ENCODE assay signal across 11 cellular contexts in genomic region chr1:152486400-152487006, GRCh38. TPM values are rescaled to one million over a fixed set of nuclear protein-coding genes. Genes with fewer than 3 reads are reported as not detected.
DNase-seq lines count a peak whose midpoint lies in the region; ATAC-seq and TF ChIP-seq lines count a peak whose summit lies in the region.
"Had no signal": no experiment of that assay in that cellular context is flagged by ENCODE, and none has a peak within 500 bp of the region (broad histone marks: within the 10 kb centered on the region; RNA-seq: fewer than 3 reads in every experiment).

No MANE protein-coding gene starts in this region.

- intact Hi-C loops in PC-3 (cut with micrococcal nuclease), result no loop called here
- intact Hi-C loops in CD4-positive, alpha-beta memory T cell (cut with micrococcal nuclease), result no loop called here

- no peaks in the 10 kb centered on the region for H3F3A ChIP-seq in PC-3 (ENCODE audit: low read length, unreplicated experiment)

- H3K79me2 ChIP-seq in PC-3 (ENCODE audit: low read length), result no peaks in the 10 kb centered on the region

- no peak overlapping the region for H3K27ac Mint-ChIP-seq in CD4-positive, alpha-beta memory T cell
- H3K27ac Mint-ChIP-seq: dendritic cell treated with granulocyte-macrophage colony-stimulating factor and Interleukin-4, amounts not matched to agents 40 ng/mL and 50 ng/mL, for 4 days had no signal

- H3K4me3 ChIP-seq in BE2C (ENCODE audit: low read depth, low read length) (no peak overlapping the region), GM12864 (ENCODE audit: low read depth, low read length) (no peak overlapping the region), PC-3 (ENCODE audit: low read length) (no peak overlapping the region)
- no peak overlapping the region for H3K4me3 ChIP-seq in CD4-positive, alpha-beta memory T cell (ENCODE audit: low read length in 2 of 2)

- H3K9me2 ChIP-seq in PC-3 (replicated peaks; ENCODE audit: low read length), result no peaks in the 10 kb centered on the region

- peaks cover 10% of the 10 kb centered on the region in 2 donors for H3K27me3 Mint-ChIP-seq in CD4-positive, alpha-beta memory T cell
- H3K27me3 Mint-ChIP-seq: dendritic cell treated with granulocyte-macrophage colony-stimulating factor and Interleukin-4, amounts not matched to agents 40 ng/mL and 50 ng/mL, for 4 days had no signal

- DNase-seq in BE2C (peak; percentile 19), GM12864 (ENCODE audit: low read depth) (no peak), PC-3 (peak; percentile 34), foreskin keratinocyte (no peak), LoVo (ENCODE audit: low spot score) (no peak), dedifferentiated amniotic fluid mesenchymal stem cell (ENCODE audit: extremely low spot score) (no peak)
- no peak for DNase-seq in CD4-positive, alpha-beta memory T cell
- DNase-seq: NCI-H187, occipital lobe had no signal

- H3K4me3 Mint-ChIP-seq in CD4-positive, alpha-beta memory T cell, result no peak overlapping the region
- H3K4me3 Mint-ChIP-seq: dendritic cell treated with granulocyte-macrophage colony-stimulating factor and Interleukin-4, amounts not matched to agents 40 ng/mL and 50 ng/mL, for 4 days had no signal

- no peak overlapping the region for H2AFZ ChIP-seq in PC-3 (ENCODE audit: low read length)

- H3K4me1 ChIP-seq in BE2C (no peaks in the 10 kb centered on the region), PC-3 (ENCODE audit: insufficient read depth, low read length) (no peaks in the 10 kb centered on the region), foreskin keratinocyte (peaks cover 16% of the 10 kb centered on the region)
- H3K4me1 ChIP-seq in CD4-positive, alpha-beta memory T cell (ENCODE audit: insufficient read depth, low read length), result no peaks in the 10 kb centered on the region

- H3K9me3 Mint-ChIP-seq in CD4-positive, alpha-beta memory T cell, result peaks cover 0 to 7% (median 4%) of the 10 kb centered on the region in 8 donors
- H3K9me3 Mint-ChIP-seq: dendritic cell treated with granulocyte-macrophage colony-stimulating factor and Interleukin-4, amounts not matched to agents 40 ng/mL and 50 ng/mL, for 4 days had no signal

- no peak overlapping the region for H3K4me2 ChIP-seq in PC-3 (ENCODE audit: low read length)

- no peaks in the 10 kb centered on the region for H4K20me1 ChIP-seq in PC-3 (ENCODE audit: low read length)

- H3K27ac ChIP-seq in PC-3 (ENCODE audit: low read length) (no peak overlapping the region), foreskin keratinocyte (no peak overlapping the region)
- H3K27ac ChIP-seq in CD4-positive, alpha-beta memory T cell (ENCODE audit: low read depth, low read length), result no peak overlapping the region

- H3K9me3 ChIP-seq in BE2C (no peaks in the 10 kb centered on the region), PC-3 (ENCODE audit: low read length) (no peaks in the 10 kb centered on the region)
- no peaks in the 10 kb centered on the region for H3K9me3 ChIP-seq in CD4-positive, alpha-beta memory T cell (ENCODE audit: control insufficient read depth in 1 of 2, low read length in 2 of 2)

- peaks cover 3 to 9% (median 5%) of the 10 kb centered on the region in 4 donors for H3K4me1 Mint-ChIP-seq in CD4-positive, alpha-beta memory T cell

- POLR2A ChIA-PET in PC-3 (lab: Charles Lee; ENCODE audit: unreplicated experiment), result no interaction called here
- POLR2A ChIA-PET in CD4-positive, alpha-beta memory T cell (lab: Charles Lee; ENCODE audit: partially characterized antibody), result no interaction called here

- H3K36me3 ChIP-seq in BE2C (no peaks in the 10 kb centered on the region), PC-3 (ENCODE audit: low read depth, low read length) (no peaks in the 10 kb centered on the region)
- H3K36me3 ChIP-seq in CD4-positive, alpha-beta memory T cell (ENCODE audit: insufficient read depth, low read length), result no peaks in the 10 kb centered on the region

- BruUV-seq in PC-3 (replicated peaks; lab: Mats Ljungman, UMichigan), result no TSS peak

- peaks cover 0 to 1% of the 10 kb centered on the region in 2 donors for H3K36me3 Mint-ChIP-seq in CD4-positive, alpha-beta memory T cell

- no peaks in the 10 kb centered on the region for H3K27me3 ChIP-seq in BE2C
- H3K27me3 ChIP-seq in PC-3 (ENCODE audit: low read length), result 0 out of 2 replicates have a peak, but pooled peaks cover 10% of the 10 kb centered on the region
- H3K27me3 ChIP-seq in foreskin keratinocyte, result no peaks in the 10 kb centered on the region
- H3K27me3 ChIP-seq in CD4-positive, alpha-beta memory T cell (ENCODE audit: insufficient read depth, low read length), result no peaks in the 10 kb centered on the region

- CTCF ChIA-PET in PC-3 (lab: Charles Lee), result no interaction called here
- CTCF ChIA-PET in CD4-positive, alpha-beta memory T cell (lab: Charles Lee; ENCODE audit: partially characterized antibody), result interaction anchor here (1.0 to 1.4 kb wide), 2 partner anchors 263 to 298 kb away, joined by 3 read pairs; partner anchors contain the start of gene HRNR

- TF ChIP-seq CTCF in BE2C (IDR thresholded peaks at IDR 0.05; ENCODE audit: low read depth, low read length), result peak; percentile 61
- TF ChIP-seq CTCF in GM12864 (IDR thresholded peaks at IDR 0.05; ENCODE audit: low read depth, low read length, missing control alignments), result peak; percentile 57
- peak; percentile 66 for TF ChIP-seq CTCF in PC-3 (conservative IDR thresholded peaks at IDR 0.05; ENCODE audit: low read depth, low read length)
- TF ChIP-seq CTCF in foreskin keratinocyte (conservative IDR thresholded peaks at IDR 0.05), result peak; percentile 51

- ATAC-seq in PC-3, result no peak
- no peak for ATAC-seq in foreskin keratinocyte
- no peak for ATAC-seq in GM21360 (IDR thresholded peaks at IDR 0.05; ENCODE audit: unreplicated experiment)

- H3K9ac ChIP-seq in PC-3 (ENCODE audit: low read length), result no peak overlapping the region

RNA-seq across cellular contexts. Expression of gene LCE5A, which starts 24.1 kb away (rescaled TPM):
- not detected for polyA plus RNA-seq in BE2C (2012; ENCODE audit: insufficient read depth, insufficient read length, low read depth)
- not detected in 2 replicates for total RNA-seq in PC-3 (2014; rRNA removed)
- total RNA-seq in foreskin keratinocyte, result not detected in 2 replicates
- polyA plus RNA-seq in foreskin keratinocyte, result not detected in 2 replicates
- total RNA-seq in CD4-positive, alpha-beta memory T cell, result not detected
- polyA plus RNA-seq in CD4-positive, alpha-beta memory T cell, result not detected
- total RNA-seq: occipital lobe had no signal

RNA-seq across cellular contexts. Expression of gene CRCT1, which starts 27.8 kb away (rescaled TPM):
- polyA plus RNA-seq in BE2C (2012; ENCODE audit: insufficient read depth, insufficient read length, low read depth), result not detected
- total RNA-seq in PC-3 (2014; rRNA removed), result not detected in 2 replicates
- total RNA-seq in foreskin keratinocyte, result 1.7 and 3.5 TPM in 2 replicates
- polyA plus RNA-seq in foreskin keratinocyte, result 2.6 and 5.6 TPM in 2 replicates
- not detected for total RNA-seq in CD4-positive, alpha-beta memory T cell
- polyA plus RNA-seq in CD4-positive, alpha-beta memory T cell, result not detected
- total RNA-seq: occipital lobe had no signal

Comparison
In these comparisons a context has a peak if more than half of its experiments do, and no peak if none do; other contexts are left out.
1. DNase-seq: peak in BE2C (single experiment) and PC-3 (single experiment); none in GM12864 (single experiment), foreskin keratinocyte (0 of 2), LoVo (single experiment), CD4-positive, alpha-beta memory T cell (0 of 5) and dedifferentiated amniotic fluid mesenchymal stem cell (single experiment).
2. Peak in every context shown above with its lines, with median percentiles within 50 percentile points of each other: CTCF ChIP-seq.